Comparison of ENCODE assay signal across 9 cellular contexts in the genomic region with DNA sequence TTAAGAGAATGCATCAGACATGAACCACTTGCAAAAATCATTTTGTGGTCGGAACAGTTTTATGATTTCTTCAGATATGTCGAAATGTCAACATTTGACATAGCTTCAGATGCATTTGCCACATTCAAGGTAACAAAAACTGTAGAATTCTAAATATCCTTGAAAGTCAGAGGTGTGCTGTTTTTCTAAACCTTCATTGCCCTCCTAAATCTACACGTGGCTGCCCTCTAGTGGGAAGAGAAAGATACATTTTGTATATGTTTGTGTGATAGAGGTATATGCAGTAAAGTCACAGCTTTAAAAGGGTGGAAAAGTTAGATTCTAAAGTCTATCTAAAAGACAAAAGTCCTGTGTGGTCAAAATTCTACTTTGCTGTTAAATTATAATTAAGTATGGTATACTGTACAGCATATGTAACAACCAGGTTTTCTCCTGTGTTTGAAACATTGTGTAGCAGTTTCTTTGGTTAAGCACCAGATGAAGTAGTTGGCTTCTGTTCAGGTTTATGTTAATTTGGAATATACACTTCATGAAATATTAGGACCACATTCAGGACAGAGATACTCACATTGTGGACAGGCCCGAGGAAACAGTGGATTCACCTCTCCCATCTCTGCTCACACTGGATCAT.
DNase-seq lines count a peak whose midpoint lies in the region; ATAC-seq, FAIRE-seq and TF ChIP-seq lines count a peak whose summit lies in the region.
"Had no signal": no experiment of that assay in that cellular context is flagged by ENCODE, and none has a peak within 500 bp of the region (broad histone marks: within the 10 kb centered on the region; RNA-seq: fewer than 3 reads in every experiment).

No MANE protein-coding gene starts in this region.

- no peak overlapping the region for H3K9ac ChIP-seq in K562 (ENCODE audit: insufficient read depth in 1 of 2, low read depth in 2 of 2, low read length in 2 of 2)

- H3K36me3 ChIP-seq in K562 (ENCODE audit: control insufficient read depth, insufficient read depth, low read length) (peaks cover 76% of the 10 kb centered on the region), uterus (no peaks in the 10 kb centered on the region)

- H3K27me3 ChIP-seq in HL-60 (ENCODE audit: insufficient read depth, poor library complexity, severe bottlenecking) (no peaks in the 10 kb centered on the region), K562 (ENCODE audit: control insufficient read depth in 2 of 2, insufficient read depth in 2 of 2, low read length in 2 of 2) (no peaks in the 10 kb centered on the region), uterus (no peaks in the 10 kb centered on the region)
- H3K27me3 ChIP-seq: BLaER1 treated with 17β-estradiol and CSF1 and Interleukin-3, amounts not matched to agents 10 nM and 100 nM had no signal

- H3K4me2 ChIP-seq in K562 (ENCODE audit: insufficient read depth, low read length), result no peak overlapping the region

- no TSS peak for BruUV-seq in K562 (replicated peaks; lab: Mats Ljungman, UMichigan)

- in situ Hi-C loops in K562 (cut with MboI), result no loop called here

- no peak for FAIRE-seq in K562 (lab: Jason Lieb, UNC)

- TF ChIP-seq CTCF in HL-60 (IDR thresholded peaks at IDR 0.05; ENCODE audit: insufficient read depth, low read length) (no peak), K562 (IDR thresholded peaks at IDR 0.05 in 2 of 3, conservative IDR thresholded peaks at IDR 0.05 in 1 of 3; ENCODE audit: insufficient read depth in 2 of 3, low read depth in 1 of 3, low read length in 3 of 3) (peak; percentile 35 to 58 (median 46); a peak in 5 of 6 replicates), uterus (IDR thresholded peaks at IDR 0.05) (peak; percentile 46 to 62 (median 56))

- intact Hi-C loops in K562 (cut with micrococcal nuclease) (loop anchor here (2.0 to 5.0 kb wide), 2 partner anchors 86 to 187 kb away; a partner anchor contains a TSS), uterus (cut with DNase I; ENCODE audit: low total_unique reads) (loop anchor here (10.0 kb wide), 1 partner anchor 84 kb away; a partner anchor contains a TSS)

- H3K27ac ChIP-seq in HL-60 (replicated peaks) (peak overlapping the region; percentile 55), K562 (ENCODE audit: extremely low read depth, low read depth, low read length) (no peak overlapping the region), uterus (no peak overlapping the region)

- H3K9me3 ChIP-seq in K562 (replicated peaks; ENCODE audit: control insufficient read depth, insufficient read depth, low read depth, low read length) (0 out of 2 replicates have a peak, but pooled peaks cover 2% of the 10 kb centered on the region), uterus (no peaks in the 10 kb centered on the region)

- no peak for TF ChIP-seq EP300 in K562 (IDR thresholded peaks at IDR 0.05; ENCODE audit: low read length)

- H3K4me3 ChIP-seq in HL-60 (replicated peaks; ENCODE audit: insufficient read depth, low read length) (no peak overlapping the region), K562 (no peak overlapping the region), uterus (no peak overlapping the region)
- H3K4me3 ChIP-seq: BLaER1 treated with 17β-estradiol and CSF1 and Interleukin-3, amounts not matched to agents 10 nM and 100 nM had no signal

- WGBS in K562 (ENCODE audit: insufficient coverage, low coverage, missing lambda C conversion rate), result 51% methylated on average over 4 of the region's 4 CpGs

- ATAC-seq in K562, result peak; percentile 83

- no peaks in the 10 kb centered on the region for H4K20me1 ChIP-seq in K562 (replicated peaks; ENCODE audit: control insufficient read depth, insufficient read depth, low read length)

- peak; percentile 27 for DNase-seq in NCI-H1105 treated with DMSO at 0.1 percent for 48 hours (lab: John Stamatoyannopoulos, UW)
- no peak for DNase-seq in NCI-H1105 (lab: John Stamatoyannopoulos, UW)
- DNase-seq in HL-60 (ENCODE audit: low read depth in 1 of 2, low spot score in 1 of 2), result peak; percentile 30 to 68
- DNase-seq in RPMI7951 (ENCODE audit: low read depth), result peak; percentile 59
- peak; percentile 22 to 50 (median 28) for DNase-seq in K562 (ENCODE audit: extremely low read depth in 1 of 4, low spot score in 3 of 4)
- peak; percentile 80 for DNase-seq in left kidney (ENCODE audit: low read depth, low spot score)
- DNase-seq in uterus, result no peak
- no peak for DNase-seq in NCI-H187 treated with DMSO at 0.1 percent for 48 hours (lab: John Stamatoyannopoulos, UW)

- POLR2A ChIA-PET in K562 (lab: Yijun Ruan, JAX), result interaction anchor here (0.6 kb wide), 1 partner anchor 69 kb away, joined by 3 read pairs; no protein-coding TSS in a partner anchor

- H3K9me1 ChIP-seq in K562 (ENCODE audit: control insufficient read depth, insufficient read depth, low read length), result no peaks in the 10 kb centered on the region

- peak; percentile 52 to 72 for TF ChIP-seq RAD21 in K562 (CRISPR knock-in tag; conservative IDR thresholded peaks at IDR 0.05 in 1 of 2, IDR thresholded peaks at IDR 0.05 in 1 of 2)

- H3K79me2 ChIP-seq in K562 (ENCODE audit: control insufficient read depth, insufficient read depth, low read length), result peaks cover 32% of the 10 kb centered on the region; the same call in 2 of the 3 replicates

- H3K4me1 ChIP-seq in K562 (replicated peaks in 1 of 2; ENCODE audit: control insufficient read depth in 2 of 2, insufficient read depth in 2 of 2, low read length in 2 of 2) (peaks cover 4 to 13% of the 10 kb centered on the region in 2 experiments; a peak in 3 of 5 replicates), uterus (no peaks in the 10 kb centered on the region)

- TF ChIP-seq POLR2A in K562 (conservative IDR thresholded peaks at IDR 0.05) (no peak), uterus (IDR thresholded peaks at IDR 0.05) (no peak)

- CTCF ChIA-PET in K562 (lab: Yijun Ruan, JAX; ENCODE audit: low intra/inter-chr PET ratio), result no interaction called here

- H2AFZ ChIP-seq in K562 (ENCODE audit: low read depth, low read length), result no peak overlapping the region

TF ChIP-seq in K562, 482 proteins besides CTCF, POLR2A, EP300 and RAD21:
- TF ChIP-seq ZNF197 (CRISPR knock-in tag; IDR thresholded peaks at IDR 0.05; ENCODE audit: low read depth), result no peak
- TF ChIP-seq RFX7 (CRISPR knock-in tag; IDR thresholded peaks at IDR 0.05), result no peak
- TF ChIP-seq FOXK1 (CRISPR knock-in tag; IDR thresholded peaks at IDR 0.05; ENCODE audit: borderline replicate concordance), result no peak
- TF ChIP-seq, protein P1, sequence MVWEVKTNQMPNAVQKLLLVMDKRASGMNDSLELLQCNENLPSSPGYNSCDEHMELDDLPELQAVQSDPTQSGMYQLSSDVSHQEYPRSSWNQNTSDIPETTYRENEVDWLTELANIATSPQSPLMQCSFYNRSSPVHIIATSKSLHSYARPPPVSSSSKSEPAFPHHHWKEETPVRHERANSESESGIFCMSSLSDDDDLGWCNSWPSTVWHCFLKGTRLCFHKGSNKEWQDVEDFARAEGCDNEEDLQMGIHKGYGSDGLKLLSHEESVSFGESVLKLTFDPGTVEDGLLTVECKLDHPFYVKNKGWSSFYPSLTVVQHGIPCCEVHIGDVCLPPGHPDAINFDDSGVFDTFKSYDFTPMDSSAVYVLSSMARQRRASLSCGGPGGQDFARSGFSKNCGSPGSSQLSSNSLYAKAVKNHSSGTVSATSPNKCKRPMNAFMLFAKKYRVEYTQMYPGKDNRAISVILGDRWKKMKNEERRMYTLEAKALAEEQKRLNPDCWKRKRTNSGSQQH (CRISPR knock-in tag; IDR thresholded peaks at IDR 0.05), result no peak
- TF ChIP-seq ZNF695 (CRISPR knock-in tag; IDR thresholded peaks at IDR 0.05), result no peak
- no peak for TF ChIP-seq POLR2G (IDR thresholded peaks at IDR 0.05; ENCODE audit: low read depth, low read length)
- TF ChIP-seq CXXC5 (CRISPR knock-in tag; IDR thresholded peaks at IDR 0.05), result no peak
- no peak for TF ChIP-seq ATF7 (IDR thresholded peaks at IDR 0.05)
- no peak for TF ChIP-seq MCM7 (IDR thresholded peaks at IDR 0.05)
- TF ChIP-seq ZSCAN32 (CRISPR knock-in tag; IDR thresholded peaks at IDR 0.05), result no peak
- TF ChIP-seq SETDB1 (IDR thresholded peaks at IDR 0.05; ENCODE audit: low read length), result no peak
- TF ChIP-seq ZNF584 (CRISPR knock-in tag; IDR thresholded peaks at IDR 0.05; ENCODE audit: low read depth), result no peak
- TF ChIP-seq ZNF589 (CRISPR knock-in tag; IDR thresholded peaks at IDR 0.05; ENCODE audit: low read depth), result no peak
- TF ChIP-seq ZNF77 (CRISPR knock-in tag; IDR thresholded peaks at IDR 0.05), result no peak
- TF ChIP-seq, protein P2, sequence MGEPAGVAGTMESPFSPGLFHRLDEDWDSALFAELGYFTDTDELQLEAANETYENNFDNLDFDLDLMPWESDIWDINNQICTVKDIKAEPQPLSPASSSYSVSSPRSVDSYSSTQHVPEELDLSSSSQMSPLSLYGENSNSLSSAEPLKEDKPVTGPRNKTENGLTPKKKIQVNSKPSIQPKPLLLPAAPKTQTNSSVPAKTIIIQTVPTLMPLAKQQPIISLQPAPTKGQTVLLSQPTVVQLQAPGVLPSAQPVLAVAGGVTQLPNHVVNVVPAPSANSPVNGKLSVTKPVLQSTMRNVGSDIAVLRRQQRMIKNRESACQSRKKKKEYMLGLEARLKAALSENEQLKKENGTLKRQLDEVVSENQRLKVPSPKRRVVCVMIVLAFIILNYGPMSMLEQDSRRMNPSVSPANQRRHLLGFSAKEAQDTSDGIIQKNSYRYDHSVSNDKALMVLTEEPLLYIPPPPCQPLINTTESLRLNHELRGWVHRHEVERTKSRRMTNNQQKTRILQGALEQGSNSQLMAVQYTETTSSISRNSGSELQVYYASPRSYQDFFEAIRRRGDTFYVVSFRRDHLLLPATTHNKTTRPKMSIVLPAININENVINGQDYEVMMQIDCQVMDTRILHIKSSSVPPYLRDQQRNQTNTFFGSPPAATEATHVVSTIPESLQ (CRISPR knock-in tag; IDR thresholded peaks at IDR 0.05), result no peak

Comparison
In these comparisons a context has a peak if more than half of its experiments do, and no peak if none do; other contexts are left out.
1. DNase-seq: peak in NCI-H1105 treated with DMSO at 0.1 percent for 48 hours (single experiment), HL-60 (2 of 2), RPMI7951 (single experiment), K562 (4 of 4) and left kidney (single experiment); none in NCI-H1105 (single experiment), uterus (0 of 2) and NCI-H187 treated with DMSO at 0.1 percent for 48 hours (single experiment).